ENCODE assay signal across 9 cellular contexts in genomic region chr2:43239981-43240761, GRCh38. TPM values are rescaled to one million over a fixed set of nuclear protein-coding genes. Genes with fewer than 3 reads are reported as not detected.
DNase-seq lines count a peak whose midpoint lies in the region; ATAC-seq and TF ChIP-seq lines count a peak whose summit lies in the region.
"Had no signal": no experiment of that assay in that cellular context is flagged by ENCODE, and none has a peak within 500 bp of the region (broad histone marks: within the 10 kb centered on the region; RNA-seq: fewer than 3 reads in every experiment).

No MANE protein-coding gene starts in this region.

- no peaks in the 10 kb centered on the region for H3K27me3 ChIP-seq in WERI-Rb-1 (ENCODE audit: insufficient read depth, low read depth, severe bottlenecking)

- H3K9me3 Mint-ChIP-seq in CD14-positive monocyte, result peaks cover 0 to 1% (median 0%) of the 10 kb centered on the region in 7 donors

- H3K4me3 ChIP-seq in WERI-Rb-1 (ENCODE audit: low read depth, low read length), result no peak overlapping the region

- TF ChIP-seq CTCF in CD14-positive monocyte (IDR thresholded peaks at IDR 0.05) (peak; percentile 24), WERI-Rb-1 (IDR thresholded peaks at IDR 0.05; ENCODE audit: low read depth, low read length) (peak; percentile 43)

- DNase-seq in CD14-positive monocyte (ENCODE audit: low spot score), result peak; percentile 72
- DNase-seq in WERI-Rb-1, result no peak
- DNase-seq in medulla oblongata (ENCODE audit: extremely low spot score), result peak; percentile 63
- DNase-seq in NCI-H1436 (lab: John Stamatoyannopoulos, UW), result no peak
- DNase-seq in activated CD4-positive, alpha-beta T cell treated with anti-CD3 and anti-CD28 coated beads, Interleukin-2, amount 50 U/mL, for 4 hours, result no peak
- no peak for DNase-seq in H4 (ENCODE audit: low spot score)

- peak; percentile 45 for ATAC-seq in GM21825 (IDR thresholded peaks at IDR 0.05; ENCODE audit: unreplicated experiment)
- no peak for ATAC-seq in HG03439 (IDR thresholded peaks at IDR 0.05; ENCODE audit: unreplicated experiment)

- no peak overlapping the region for H3K27ac ChIP-seq in WERI-Rb-1
- H3K27ac ChIP-seq: KMS-11 had no signal

- no peaks in the 10 kb centered on the region for H3K9me3 ChIP-seq in WERI-Rb-1 (ENCODE audit: severe bottlenecking)

- H3K4me1 Mint-ChIP-seq in CD14-positive monocyte, result peaks cover 70% of the 10 kb centered on the region

- H3K27me3 Mint-ChIP-seq in CD14-positive monocyte (ENCODE audit: low read depth in 3 of 3), result peaks cover 0 to 3% (median 2%) of the 10 kb centered on the region in 3 donors

- intact Hi-C loops in CD14-positive monocyte (cut with micrococcal nuclease), result loop anchor here (5.0 to 10.0 kb wide), 2 partner anchors 52 to 55 kb away; no protein-coding TSS in a partner anchor

- peak overlapping the region; percentile 31 to 72 for H3K4me3 Mint-ChIP-seq in CD14-positive monocyte

- peak overlapping the region; percentile 98 to 100 (median 100) for H3K27ac Mint-ChIP-seq in CD14-positive monocyte

- peaks cover 13 to 19% of the 10 kb centered on the region in 2 donors for H3K36me3 Mint-ChIP-seq in CD14-positive monocyte

- no peaks in the 10 kb centered on the region for H3K36me3 ChIP-seq in WERI-Rb-1

RNA-seq across cellular contexts. Expression of gene ZFP36L2, which starts 13.8 kb away (rescaled TPM):
- 10 to 100 TPM; 84.4 to 88.3 TPM for polyA plus RNA-seq in CD14-positive monocyte
- 1.2 and 2.1 TPM in 2 replicates for total RNA-seq in H4 (2014; rRNA removed; shearing (Covaris generic))

Comparison
In these comparisons a context has a peak if more than half of its experiments do, and no peak if none do; other contexts are left out.
1. DNase-seq: peak in CD14-positive monocyte (single experiment) and medulla oblongata (single experiment); none in WERI-Rb-1 (single experiment), NCI-H1436 (single experiment), activated CD4-positive, alpha-beta T cell treated with anti-CD3 and anti-CD28 coated beads, Interleukin-2, amount 50 U/mL, for 4 hours (0 of 2) and H4 (single experiment).